In genomic region chr17:77100009-77100408, GRCh38 we compare ENCODE assay signal across 13 cellular contexts. TPM values are rescaled to one million over a fixed set of nuclear protein-coding genes. Genes with fewer than 3 reads are reported as not detected.
DNase-seq lines count a peak whose midpoint lies in the region; ATAC-seq lines count a peak whose summit lies in the region.
"Had no signal": no experiment of that assay in that cellular context is flagged by ENCODE, and none has a peak within 500 bp of the region (broad histone marks: within the 10 kb centered on the region; RNA-seq: fewer than 3 reads in every experiment).

No MANE protein-coding gene starts in this region.

- peak overlapping the region; percentile 53 for H2BK5ac ChIP-seq in neuronal stem cell (ENCODE audit: low read length)

- H3K14ac ChIP-seq in neuronal stem cell (ENCODE audit: low read length): peak overlapping the region; percentile 38

- CTCF ChIA-PET in activated naive CD4-positive, alpha-beta T cell treated with anti-CD3 and anti-CD28 coated beads for 36 hours (lab: Charles Lee): no interaction called here
- CTCF ChIA-PET in activated naive CD4-positive, alpha-beta T cell treated with anti-CD3 and anti-CD28 coated beads, Interleukin-2, amount 10 ng/mL, durations not matched to agents 7 days and 5 days (lab: Charles Lee): no interaction called here

- peak overlapping the region; percentile 33 for H3K27ac Mint-ChIP-seq in activated naive CD4-positive, alpha-beta T cell treated with anti-CD3 and anti-CD28 coated beads for 36 hours
- H3K27ac Mint-ChIP-seq in activated naive CD4-positive, alpha-beta T cell treated with anti-CD3 and anti-CD28 coated beads, Interleukin-2, amount 10 ng/mL, durations not matched to agents 7 days and 5 days: no peak overlapping the region
- H3K27ac Mint-ChIP-seq: activated T-helper 2 cell treated with anti-CD3 and anti-CD28 coated beads, Interferon-gamma antibody, Interleukin-2, Interleukin-4, amounts not matched to agents 10 μg/mL and 5 μg/mL and 100 μg/mL, durations not matched to agents 14 hours and 24 hours and 36 hours; T-helper 1 cell treated with Interleukin-12 subunit alpha and Interleukin-12 subunit beta and Interleukin-4 antibody, amounts not matched to agents 30 μg/mL and 1 μg/mL, for 36 hours had no signal

- peak overlapping the region; percentile 63 for H2AK5ac ChIP-seq in neuronal stem cell (ENCODE audit: low read depth, low read length)

- H3K27ac ChIP-seq in neuronal stem cell (replicated peaks; ENCODE audit: low read length): peak overlapping the region; percentile 46
- H3K27ac ChIP-seq: A549 had no signal

- no peak overlapping the region for H3K4me2 ChIP-seq in neuronal stem cell (ENCODE audit: insufficient read depth, low read length, poor library complexity, severe bottlenecking)
- H3K4me2 ChIP-seq: A549 had no signal

- no peak overlapping the region for H3K4me3 Mint-ChIP-seq in activated naive CD4-positive, alpha-beta T cell treated with anti-CD3 and anti-CD28 coated beads for 36 hours
- H3K4me3 Mint-ChIP-seq in activated naive CD4-positive, alpha-beta T cell treated with anti-CD3 and anti-CD28 coated beads, Interleukin-2, amount 10 ng/mL, durations not matched to agents 7 days and 5 days: no peak overlapping the region
- H3K4me3 Mint-ChIP-seq: T-helper 1 cell treated with Interleukin-12 subunit alpha and Interleukin-12 subunit beta and Interleukin-4 antibody, amounts not matched to agents 30 μg/mL and 1 μg/mL, for 36 hours had no signal

- H3K9ac ChIP-seq in neuronal stem cell (ENCODE audit: low read depth, low read length, poor library complexity): no peak overlapping the region

- intact Hi-C loops in activated naive CD4-positive, alpha-beta T cell treated with anti-CD3 and anti-CD28 coated beads for 36 hours (cut with micrococcal nuclease): no loop called here
- intact Hi-C loops in Right ventricle myocardium superior (cut with DNase I): no loop called here

- WGBS in neuronal stem cell (ENCODE audit: extremely low coverage in 2 of 2, insufficient read length in 2 of 2, insufficient replicate concordance in 1 of 2), 2 donors: no CpG with 5 or more reads among the region's 15 CpGs

- H2AFZ ChIP-seq in neuronal stem cell (ENCODE audit: low read length): no peak overlapping the region

- H3K4me3 ChIP-seq in neuronal stem cell (ENCODE audit: low read length in 2 of 2): no peak overlapping the region
- H3K4me3 ChIP-seq: A549 had no signal

- peaks cover 30% of the 10 kb centered on the region for H3K36me3 Mint-ChIP-seq in activated naive CD4-positive, alpha-beta T cell treated with anti-CD3 and anti-CD28 coated beads for 36 hours (ENCODE audit: low read depth)
- peaks cover 20% of the 10 kb centered on the region for H3K36me3 Mint-ChIP-seq in activated naive CD4-positive, alpha-beta T cell treated with anti-CD3 and anti-CD28 coated beads, Interleukin-2, amount 10 ng/mL, durations not matched to agents 7 days and 5 days

- no peak overlapping the region for H4K91ac ChIP-seq in neuronal stem cell (ENCODE audit: low read depth, low read length, poor library complexity)

- peaks cover 34% of the 10 kb centered on the region for H3K4me1 Mint-ChIP-seq in activated naive CD4-positive, alpha-beta T cell treated with anti-CD3 and anti-CD28 coated beads for 36 hours (ENCODE audit: low read depth)
- H3K4me1 Mint-ChIP-seq in activated naive CD4-positive, alpha-beta T cell treated with anti-CD3 and anti-CD28 coated beads, Interleukin-2, amount 10 ng/mL, durations not matched to agents 7 days and 5 days: peaks cover 28% of the 10 kb centered on the region

- H2BK120ac ChIP-seq in neuronal stem cell (ENCODE audit: low read depth, low read length): no peak overlapping the region

- no peak for DNase-seq in activated naive CD4-positive, alpha-beta T cell treated with anti-CD3 and anti-CD28 coated beads for 36 hours
- DNase-seq in activated naive CD4-positive, alpha-beta T cell treated with anti-CD3 and anti-CD28 coated beads, Interleukin-2, amount 10 ng/mL, durations not matched to agents 7 days and 5 days: no peak
- DNase-seq in Right ventricle myocardium superior (peak; percentile 89), neuronal stem cell (ENCODE audit: low spot score) (no peak), mesenteric fat pad (ENCODE audit: low spot score) (no peak), DMS53 (lab: John Stamatoyannopoulos, UW) (no peak)
- DNase-seq in activated effector memory CD4-positive, alpha-beta T cell treated with Interleukin-2 at 50 U/mL for 16 hours: no peak
- DNase-seq: effector CD4-positive, alpha-beta T cell; NCI-H2227 treated with DMSO at 0.1 percent for 48 hours had no signal

- no peaks in the 10 kb centered on the region for H3K27me3 Mint-ChIP-seq in activated naive CD4-positive, alpha-beta T cell treated with anti-CD3 and anti-CD28 coated beads for 36 hours (ENCODE audit: low read depth)
- H3K27me3 Mint-ChIP-seq in activated naive CD4-positive, alpha-beta T cell treated with anti-CD3 and anti-CD28 coated beads, Interleukin-2, amount 10 ng/mL, durations not matched to agents 7 days and 5 days: no peaks in the 10 kb centered on the region

- H3K79me1 ChIP-seq in neuronal stem cell (ENCODE audit: low read depth, low read length): peaks cover 1% of the 10 kb centered on the region

- peak overlapping the region; percentile 82 for H4K8ac ChIP-seq in neuronal stem cell (ENCODE audit: low read depth, low read length)

- peaks cover 3 to 8% of the 10 kb centered on the region in 2 donors for H3K4me1 ChIP-seq in neuronal stem cell (ENCODE audit: control insufficient read depth in 2 of 2, insufficient read depth in 1 of 2, low read depth in 1 of 2, low read length in 2 of 2)

- H3K36me3 ChIP-seq in neuronal stem cell (replicated peaks in 1 of 2; ENCODE audit: control insufficient read depth in 2 of 2, insufficient read depth in 2 of 2, low read length in 2 of 2): peaks cover 15 to 42% of the 10 kb centered on the region in 2 donors

- peaks cover 0 to 2% of the 10 kb centered on the region in 2 donors for H3K9me3 ChIP-seq in neuronal stem cell (replicated peaks in 1 of 2; ENCODE audit: control insufficient read depth in 2 of 2, insufficient read depth in 1 of 2, low read depth in 1 of 2, low read length in 2 of 2)
- H3K9me3 ChIP-seq: A549 had no signal

- no peak overlapping the region for H3K23ac ChIP-seq in neuronal stem cell (ENCODE audit: low read depth, low read length, poor library complexity)

- H2BK12ac ChIP-seq in neuronal stem cell (ENCODE audit: low read length): no peak overlapping the region

- no peak overlapping the region for H3K4ac ChIP-seq in neuronal stem cell (ENCODE audit: low read length)

- no peak overlapping the region for H2BK15ac ChIP-seq in neuronal stem cell (ENCODE audit: low read length)

- no peaks in the 10 kb centered on the region for H3K27me3 ChIP-seq in neuronal stem cell (ENCODE audit: control insufficient read depth in 3 of 3, insufficient read depth in 3 of 3, low read depth in 1 of 3, low read length in 3 of 3)

- peak overlapping the region; percentile 80 for H3K18ac ChIP-seq in neuronal stem cell (ENCODE audit: low read length)

- no peaks in the 10 kb centered on the region for H3K9me3 Mint-ChIP-seq in activated naive CD4-positive, alpha-beta T cell treated with anti-CD3 and anti-CD28 coated beads for 36 hours
- no peaks in the 10 kb centered on the region for H3K9me3 Mint-ChIP-seq in activated naive CD4-positive, alpha-beta T cell treated with anti-CD3 and anti-CD28 coated beads, Interleukin-2, amount 10 ng/mL, durations not matched to agents 7 days and 5 days
- H3K9me3 Mint-ChIP-seq: activated T-helper 2 cell treated with anti-CD3 and anti-CD28 coated beads, Interferon-gamma antibody, Interleukin-2, Interleukin-4, amounts not matched to agents 10 μg/mL and 5 μg/mL and 100 μg/mL, durations not matched to agents 14 hours and 24 hours and 36 hours; T-helper 1 cell treated with Interleukin-12 subunit alpha and Interleukin-12 subunit beta and Interleukin-4 antibody, amounts not matched to agents 30 μg/mL and 1 μg/mL, for 36 hours had no signal

- ATAC-seq in Right ventricle myocardium superior (ENCODE audit: poor library complexity) (peak; percentile 49), GM21717 (IDR thresholded peaks at IDR 0.05; ENCODE audit: unreplicated experiment) (no peak)
- ATAC-seq: A549 had no signal

RNA-seq across cellular contexts. Expression of gene SEC14L1, which starts 40.8 kb away (rescaled TPM):
- 10 to 100 TPM; 39.6 to 42.5 TPM for total RNA-seq in activated naive CD4-positive, alpha-beta T cell treated with anti-CD3 and anti-CD28 coated beads for 36 hours
- total RNA-seq in Right ventricle myocardium superior: 63.9 TPM
- 103 TPM for polyA plus RNA-seq in neuronal stem cell (2013, experiment 1 of 2)
- 106 TPM for polyA plus RNA-seq in neuronal stem cell (2013, experiment 2 of 2)
- total RNA-seq in mesenteric fat pad: 192 TPM
